Comparison of ENCODE assay signal across 31 cellular contexts in the genomic region with DNA sequence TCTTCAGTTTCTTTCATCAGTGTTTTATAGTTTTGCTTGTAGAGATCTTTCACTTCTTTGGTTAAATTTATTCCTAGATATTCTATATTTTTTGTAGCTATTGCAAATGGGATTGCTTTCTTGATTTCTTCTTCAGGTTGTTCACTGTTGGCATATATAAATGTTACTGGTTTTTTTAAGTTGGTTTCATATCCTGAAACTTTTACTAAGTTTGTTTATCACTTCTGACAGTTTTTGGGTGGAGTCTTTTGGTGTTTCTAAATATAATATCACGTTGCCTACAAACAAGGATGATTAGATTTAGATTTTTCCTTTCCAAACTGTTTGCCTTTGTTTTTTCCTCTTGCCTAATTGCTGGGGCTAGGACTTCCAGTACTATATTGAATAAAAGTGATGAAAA.
DNase-seq lines count a peak whose midpoint lies in the region; ATAC-seq and TF ChIP-seq lines count a peak whose summit lies in the region.
"Had no signal": no experiment of that assay in that cellular context is flagged by ENCODE, and none has a peak within 500 bp of the region (broad histone marks: within the 10 kb centered on the region; RNA-seq: fewer than 3 reads in every experiment).

No MANE protein-coding gene starts in this region.

- intact Hi-C loops in sigmoid colon (cut with DNase I), result no loop called here
- intact Hi-C loops in lower lobe of right lung (cut with DNase I), result no loop called here

- H3K36me3 Mint-ChIP-seq in activated CD4-positive, alpha-beta T cell treated with anti-CD3 and anti-CD28 coated beads, Interleukin-2, amount 10 ng/mL, durations not matched to agents 7 days and 5 days (ENCODE audit: low read depth), result peaks cover 60% of the 10 kb centered on the region
- H3K36me3 Mint-ChIP-seq in IgD-negative memory B cell, result peaks cover 19% of the 10 kb centered on the region
- peaks cover 48% of the 10 kb centered on the region for H3K36me3 Mint-ChIP-seq in memory B cell

- TF ChIP-seq POLR2A in sigmoid colon (IDR thresholded peaks at IDR 0.05), result no peak

- H3K36me3 ChIP-seq in sigmoid colon (peaks cover 0 to 7% (median 0%) of the 10 kb centered on the region in 4 donors), lower lobe of right lung (peaks cover 6% of the 10 kb centered on the region)
- H3K36me3 ChIP-seq: thyroid gland, uterus had no signal

- H3K9me3 ChIP-seq in sigmoid colon, result no peaks in the 10 kb centered on the region
- H3K9me3 ChIP-seq in lower lobe of right lung, result no peaks in the 10 kb centered on the region
- H3K9me3 ChIP-seq: A549, SJCRH30, thyroid gland, uterus had no signal

- no peak for DNase-seq in activated CD4-positive, alpha-beta T cell treated with anti-CD3 and anti-CD28 coated beads, Interleukin-2, amount 10 ng/mL, durations not matched to agents 7 days and 5 days
- no peak for DNase-seq in activated CD4-positive, alpha-beta T cell treated with anti-CD3 and anti-CD28 coated beads for 1 hour
- DNase-seq in OCI-M1 (lab: John Stamatoyannopoulos, UW), result peak; percentile 10
- peak in 1 of 2 donors; percentile 0 for DNase-seq in memory B cell (ENCODE audit: low spot score in 2 of 2)
- DNase-seq in sigmoid colon, result no peak
- no peak for DNase-seq in caudate nucleus (lab: John Stamatoyannopoulos, UW)
- DNase-seq in lower lobe of right lung, result no peak
- DNase-seq: activated CD4-positive, alpha-beta memory T cell treated with anti-CD3 and anti-CD28 coated beads, Interleukin-2, amount 10 ng/mL, durations not matched to agents 7 days and 5 days; AML-193; DMS153; effector memory CD4-positive, alpha-beta T cell; hypothalamus; left colon; mesenchymal stem cell; NCI-H1105; NCI-H187 treated with DMSO at 0.1 percent for 48 hours; NCI-H524 treated with DMSO at 0.1 percent for 48 hours; right cardiac atrium; SJCRH30; spleen; stimulated activated CD4-positive, alpha-beta T cell treated with anti-CD3 and anti-CD28 coated beads, Interleukin-2, amount 100 ng/mL, for 24 hours; stimulated activated CD8-positive, alpha-beta memory T cell treated with anti-CD3 and anti-CD28 coated beads, Interleukin-4, amount 100 ng/mL, for 48 hours; T-cell; thyroid gland; uterus had no signal

- H3K27ac ChIP-seq in sigmoid colon (no peak overlapping the region), caudate nucleus (ENCODE audit: low read depth, low read length) (no peak overlapping the region), lower lobe of right lung (no peak overlapping the region)
- H3K27ac ChIP-seq: A549, cardiac muscle cell, coronary artery, epithelial cell of prostate, SJCRH30, thyroid gland, uterus had no signal

- H3K4me1 ChIP-seq in sigmoid colon, result no peaks in the 10 kb centered on the region
- no peaks in the 10 kb centered on the region for H3K4me1 ChIP-seq in lower lobe of right lung
- H3K4me1 ChIP-seq: A549, SJCRH30, thyroid gland, uterus had no signal

- TF ChIP-seq EP300 in sigmoid colon (IDR thresholded peaks at IDR 0.05), result no peak

- H3K27me3 Mint-ChIP-seq in activated CD4-positive, alpha-beta T cell treated with anti-CD3 and anti-CD28 coated beads, Interleukin-2, amount 10 ng/mL, durations not matched to agents 7 days and 5 days, result no peaks in the 10 kb centered on the region
- H3K27me3 Mint-ChIP-seq in IgD-negative memory B cell, result no peaks in the 10 kb centered on the region
- no peaks in the 10 kb centered on the region for H3K27me3 Mint-ChIP-seq in memory B cell
- H3K27me3 Mint-ChIP-seq: activated CD4-positive, alpha-beta memory T cell treated with anti-CD3 and anti-CD28 coated beads, Interleukin-2, amount 10 ng/mL, durations not matched to agents 7 days and 5 days; T-cell had no signal

- 37 to 55% methylated on average over 1 of the region's 1 CpG for WGBS in sigmoid colon, 2 donors

- H3K27me3 ChIP-seq in sigmoid colon, result no peaks in the 10 kb centered on the region
- no peaks in the 10 kb centered on the region for H3K27me3 ChIP-seq in lower lobe of right lung (ENCODE audit: low read depth)
- H3K27me3 ChIP-seq: cardiac muscle cell, SJCRH30, spleen, thyroid gland, uterus had no signal

- POLR2A ChIA-PET in activated CD4-positive, alpha-beta T cell treated with anti-CD3 and anti-CD28 coated beads, Interleukin-2, amount 10 ng/mL, durations not matched to agents 7 days and 5 days (lab: Charles Lee), result no interaction called here

- peak; percentile 79 for ATAC-seq in memory B cell (ENCODE audit: low read depth)
- no peak for ATAC-seq in lower lobe of right lung
- ATAC-seq: A549, left colon, right cardiac atrium, T-cell had no signal

- H3K4me3 ChIP-seq in sigmoid colon (no peak overlapping the region), lower lobe of right lung (no peak overlapping the region)
- H3K4me3 ChIP-seq: A549, cardiac muscle cell, coronary artery, SJCRH30, spleen, thyroid gland, uterus had no signal

- CTCF ChIA-PET in activated CD4-positive, alpha-beta T cell treated with anti-CD3 and anti-CD28 coated beads, Interleukin-2, amount 10 ng/mL, durations not matched to agents 7 days and 5 days (lab: Charles Lee), result interaction anchor here (0.5 kb wide), 1 partner anchor 15 kb away, joined by 5 read pairs; no protein-coding TSS in a partner anchor

- peaks cover 30% of the 10 kb centered on the region for H3K4me1 Mint-ChIP-seq in activated CD4-positive, alpha-beta T cell treated with anti-CD3 and anti-CD28 coated beads, Interleukin-2, amount 10 ng/mL, durations not matched to agents 7 days and 5 days
- H3K4me1 Mint-ChIP-seq in IgD-negative memory B cell, result peaks cover 54 to 59% (median 55%) of the 10 kb centered on the region in 3 donors
- peaks cover 38% of the 10 kb centered on the region for H3K4me1 Mint-ChIP-seq in memory B cell

- no peak overlapping the region for H3K4me3 Mint-ChIP-seq in activated CD4-positive, alpha-beta T cell treated with anti-CD3 and anti-CD28 coated beads, Interleukin-2, amount 10 ng/mL, durations not matched to agents 7 days and 5 days
- H3K4me3 Mint-ChIP-seq in IgD-negative memory B cell (peak overlapping the region; percentile 64 to 88 (median 71)), memory B cell (peak overlapping the region; percentile 40)
- H3K4me3 Mint-ChIP-seq: activated CD4-positive, alpha-beta memory T cell treated with anti-CD3 and anti-CD28 coated beads, Interleukin-2, amount 10 ng/mL, durations not matched to agents 7 days and 5 days; T-cell had no signal

- TF ChIP-seq CTCF in sigmoid colon (IDR thresholded peaks at IDR 0.05) (no peak), lower lobe of right lung (IDR thresholded peaks at IDR 0.05) (no peak)

- peak overlapping the region; percentile 20 for H3K27ac Mint-ChIP-seq in activated CD4-positive, alpha-beta T cell treated with anti-CD3 and anti-CD28 coated beads, Interleukin-2, amount 10 ng/mL, durations not matched to agents 7 days and 5 days
- H3K27ac Mint-ChIP-seq in IgD-negative memory B cell, result peak overlapping the region; percentile 36 to 94 (median 82)
- H3K27ac Mint-ChIP-seq in memory B cell, result peak overlapping the region; percentile 82
- H3K27ac Mint-ChIP-seq: activated CD4-positive, alpha-beta memory T cell treated with anti-CD3 and anti-CD28 coated beads, Interleukin-2, amount 10 ng/mL, durations not matched to agents 7 days and 5 days; activated T-helper 2 cell treated with anti-CD3 and anti-CD28 coated beads, Interferon-gamma antibody, Interleukin-2, Interleukin-4, amounts not matched to agents 10 μg/mL and 5 μg/mL and 100 μg/mL, durations not matched to agents 14 hours and 24 hours and 36 hours had no signal

- H3K9me3 Mint-ChIP-seq in activated CD4-positive, alpha-beta T cell treated with anti-CD3 and anti-CD28 coated beads, Interleukin-2, amount 10 ng/mL, durations not matched to agents 7 days and 5 days, result peaks cover 8% of the 10 kb centered on the region
- peaks cover 5 to 7% (median 6%) of the 10 kb centered on the region in 3 donors for H3K9me3 Mint-ChIP-seq in IgD-negative memory B cell
- peaks cover 6% of the 10 kb centered on the region for H3K9me3 Mint-ChIP-seq in memory B cell
- H3K9me3 Mint-ChIP-seq: activated CD4-positive, alpha-beta memory T cell treated with anti-CD3 and anti-CD28 coated beads, Interleukin-2, amount 10 ng/mL, durations not matched to agents 7 days and 5 days; T-cell had no signal

Comparison
In these comparisons a context has a peak if more than half of its experiments do, and no peak if none do; other contexts are left out.
1. H3K27ac Mint-ChIP-seq: peak in every context shown above with its lines; median percentile 82 in IgD-negative memory B cell; 82 in memory B cell; 20 in activated CD4-positive, alpha-beta T cell treated with anti-CD3 and anti-CD28 coated beads, Interleukin-2, amount 10 ng/mL, durations not matched to agents 7 days and 5 days.